8 cellular contexts compared by ENCODE assay signal in genomic region chr15:98647026-98647773, GRCh38. TPM values are rescaled to one million over a fixed set of nuclear protein-coding genes. Genes with fewer than 3 reads are reported as not detected.
DNase-seq lines count a peak whose midpoint lies in the region; ATAC-seq and TF ChIP-seq lines count a peak whose summit lies in the region.

No MANE protein-coding gene starts in this region.

- no peaks in the 10 kb centered on the region for H3K9me3 ChIP-seq in ectodermal cell (ENCODE audit: control insufficient read depth, low read length)
- H3K9me3 ChIP-seq in lower lobe of right lung, result no peaks in the 10 kb centered on the region

- H3K27me3 ChIP-seq in ectodermal cell (ENCODE audit: control insufficient read depth, insufficient read depth, low read length, poor library complexity, severe bottlenecking) (peaks cover 14% of the 10 kb centered on the region), lower lobe of right lung (ENCODE audit: low read depth) (peaks cover 6% of the 10 kb centered on the region)

- whole genome bisulfite sequencing in ectodermal cell, 2 experiments, result 0% methylated on average over 77 of the region's 77 CpGs

- peak; percentile 32 for DNase-seq in NCI-H2029 (lab: John Stamatoyannopoulos, UW)
- no peak for DNase-seq in NCI-H2029 treated with DMSO at 0.1 percent for 48 hours (lab: John Stamatoyannopoulos, UW)
- peak; percentile 13 to 70 for DNase-seq in NCI-H446 (lab: John Stamatoyannopoulos, UW)
- DNase-seq in activated CD4-positive, alpha-beta T cell treated with anti-CD3 and anti-CD28 coated beads, Interleukin-2, amount 50 U/mL, for 4 hours, result peak; percentile 49 to 50
- peak; percentile 81 for DNase-seq in lower lobe of right lung
- DNase-seq in stimulated activated CD8-positive, alpha-beta memory T cell treated with anti-CD3 and anti-CD28 coated beads, Interleukin-15, amount 100 ng/mL, for 1 hour (ENCODE audit: low read depth), result peak; percentile 29

- H3K4me1 ChIP-seq in ectodermal cell (ENCODE audit: control insufficient read depth, insufficient read depth, low read length) (peaks cover 6% of the 10 kb centered on the region), lower lobe of right lung (peaks cover 28% of the 10 kb centered on the region)

- H3K36me3 ChIP-seq in ectodermal cell (ENCODE audit: control insufficient read depth, insufficient read depth, low read length), result no peaks in the 10 kb centered on the region
- no peaks in the 10 kb centered on the region for H3K36me3 ChIP-seq in lower lobe of right lung

- intact Hi-C loops in lower lobe of right lung (cut with DNase I), result no loop called here

- H3K27ac ChIP-seq in ectodermal cell (ENCODE audit: insufficient read depth, low read depth, low read length, poor library complexity, severe bottlenecking) (peak overlapping the region; percentile 96), lower lobe of right lung (peak overlapping the region; percentile 87)

- H3K4me3 ChIP-seq in ectodermal cell (ENCODE audit: insufficient read depth, low read depth, low read length) (peak overlapping the region; percentile 89), lower lobe of right lung (peak overlapping the region; percentile 80)

- TF ChIP-seq CTCF in lower lobe of right lung (IDR thresholded peaks at IDR 0.05), result peak; percentile 51

- ATAC-seq in HG02884 (IDR thresholded peaks at IDR 0.05; ENCODE audit: unreplicated experiment) (peak; percentile 36), lower lobe of right lung (peak; percentile 73 to 78)

RNA-seq across cellular contexts. Expression of gene IGF1R, which starts 1.1 kb away (rescaled TPM):
- 36.6 TPM for polyA plus RNA-seq in ectodermal cell (2013, experiment 1 of 4)
- 46.0 TPM for polyA plus RNA-seq in ectodermal cell (2013, experiment 2 of 4)
- polyA plus RNA-seq in ectodermal cell (2013, experiment 3 of 4), result 30.3 TPM
- polyA plus RNA-seq in ectodermal cell (2013, experiment 4 of 4), result 36.8 TPM
- 47.7 TPM for total RNA-seq in lower lobe of right lung
